8 cellular contexts compared by ENCODE assay signal in the genomic region with DNA sequence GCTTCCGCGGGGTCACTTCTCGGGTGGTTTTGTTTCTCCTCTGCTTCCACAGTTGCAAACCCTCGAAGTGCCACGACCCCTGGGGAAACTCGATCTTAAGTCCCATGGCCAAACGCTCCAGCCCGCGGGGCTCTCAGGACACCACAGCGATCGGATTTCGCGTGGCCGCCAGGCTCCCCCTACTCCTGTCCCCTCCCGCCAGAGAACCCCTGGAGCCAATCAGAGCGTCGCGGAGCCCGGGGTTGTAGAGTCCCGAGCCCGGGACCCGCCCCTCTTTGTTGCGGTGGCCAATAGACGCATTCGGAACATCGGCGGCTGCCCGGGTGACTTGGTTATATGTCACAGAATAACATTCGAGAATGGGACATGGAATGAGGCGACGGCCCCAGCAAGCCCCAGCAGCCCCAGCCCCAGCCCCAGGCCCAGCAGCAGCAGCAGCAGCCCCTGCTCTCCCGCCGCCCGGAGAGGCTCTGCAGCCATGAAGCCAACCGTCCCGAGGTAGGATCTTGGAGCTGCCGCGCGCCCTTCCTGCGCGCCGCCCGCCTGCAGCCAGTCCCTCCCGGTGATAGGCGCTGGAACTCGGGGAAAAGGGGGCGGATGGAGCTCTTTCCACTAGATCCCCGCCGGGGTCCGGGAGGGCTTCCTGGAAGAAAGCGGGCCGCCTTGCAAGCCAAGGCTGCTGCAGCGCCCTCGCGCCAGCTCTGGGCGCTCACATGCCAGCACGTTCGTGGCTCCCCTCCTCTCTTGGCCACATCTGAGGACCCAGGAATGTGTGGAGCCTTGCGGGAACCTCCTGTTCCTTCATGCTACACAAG. TPM values are rescaled to one million over a fixed set of nuclear protein-coding genes. Genes with fewer than 3 reads are reported as not detected.
DNase-seq lines count a peak whose midpoint lies in the region; TF ChIP-seq lines count a peak whose summit lies in the region.

A gene (plus strand): TSS at position 299 of the 815 bp plus-strand sequence. CDS start 1,002 bp downstream, outside the sequence.

- POLR2A ChIA-PET in HEK293T (lab: Yijun Ruan, JAX): interaction anchor here (0.7 to 1.8 kb wide), 2 partner anchors 12 to 93 kb away, joined by 4 to 7 read pairs; a partner anchor contains a TSS

- TF ChIP-seq POLR2A in sigmoid colon (IDR thresholded peaks at IDR 0.05): no peak

- CTCF ChIA-PET in HEK293T (lab: Yijun Ruan, JAX): interaction anchor here (0.9 to 1.1 kb wide), 2 partner anchors 17 to 285 kb away, joined by 3 to 8 read pairs; no protein-coding TSS in a partner anchor

- peak; percentile 93 for DNase-seq in GM12865 (ENCODE audit: low read depth)
- DNase-seq in HEK293T (ENCODE audit: extremely low spot score): peak; percentile 98
- peak; percentile 88 for DNase-seq in NCI-H1092 (lab: John Stamatoyannopoulos, UW)
- DNase-seq in T-helper 1 cell: peak in 4 of 5 donors; percentile 14 to 72 (median 26)
- DNase-seq in astrocyte of the spinal cord (ENCODE audit: low read depth, low spot score): peak; percentile 82
- peak; percentile 77 for DNase-seq in iPS DF 6.9 (ENCODE audit: low read depth, low spot score)
- DNase-seq in sigmoid colon: peak; percentile 92
- no peak for DNase-seq in mesenteric fat pad (ENCODE audit: low spot score)

- peaks cover 8% of the 10 kb centered on the region for H3K36me3 ChIP-seq in iPS DF 6.9 (ENCODE audit: control insufficient read depth, insufficient read depth, low read length)
- H3K36me3 ChIP-seq in sigmoid colon: no peaks in the 10 kb centered on the region

- intact Hi-C loops in sigmoid colon (cut with DNase I): no loop called here

- no peaks in the 10 kb centered on the region for H3K9me3 ChIP-seq in iPS DF 6.9 (ENCODE audit: control insufficient read depth, insufficient read depth, low read length)
- no peaks in the 10 kb centered on the region for H3K9me3 ChIP-seq in sigmoid colon

- H3K4me3 ChIP-seq in GM12865 (ENCODE audit: low read depth, low read length): peak within 1 kb of the TSS; percentile 98
- H3K4me3 ChIP-seq in astrocyte of the spinal cord (ENCODE audit: low read depth, low read length): peak within 1 kb of the TSS; percentile 65
- H3K4me3 ChIP-seq in iPS DF 6.9 (ENCODE audit: low read length): peak within 1 kb of the TSS; percentile 89
- peak within 1 kb of the TSS; percentile 28 to 59 (median 48) for H3K4me3 ChIP-seq in sigmoid colon

- no peak for TF ChIP-seq EP300 in sigmoid colon (IDR thresholded peaks at IDR 0.05)

- H3K27me3 ChIP-seq in iPS DF 6.9 (ENCODE audit: control insufficient read depth, insufficient read depth, low read length) (no peaks in the 10 kb centered on the region), sigmoid colon (peaks cover 0 to 28% (median 12%) of the 10 kb centered on the region in 3 donors)

- H3K27ac ChIP-seq in iPS DF 6.9 (ENCODE audit: low read length): no peak within 1 kb of the TSS
- H3K27ac ChIP-seq in sigmoid colon: peak within 1 kb of the TSS in 3 of 4 donors; percentile 20 to 51 (median 45)

- in situ Hi-C loops in astrocyte of the spinal cord (cut with HindIII; ENCODE audit: low sequenced_read_pairs): no loop called here

- no CpG with 5 or more reads among the region's 59 CpGs for WGBS in iPS DF 6.9 (ENCODE audit: insufficient coverage, insufficient read length)
- WGBS in sigmoid colon, 2 donors: 1% methylated on average over 59 of the region's 59 CpGs

- H3K4me1 ChIP-seq in iPS DF 6.9 (ENCODE audit: control insufficient read depth, insufficient read depth, low read length) (peaks cover 6% of the 10 kb centered on the region; the same call in 1 of the 2 replicates), sigmoid colon (peaks cover 0 to 23% (median 19%) of the 10 kb centered on the region in 4 donors)

- no peak for TF ChIP-seq CTCF in GM12865 (IDR thresholded peaks at IDR 0.05; ENCODE audit: insufficient read depth, low read depth, low read length, missing control alignments)
- TF ChIP-seq CTCF in astrocyte of the spinal cord (IDR thresholded peaks at IDR 0.05; ENCODE audit: low read depth, low read length): peak; percentile 26
- TF ChIP-seq CTCF in sigmoid colon (IDR thresholded peaks at IDR 0.05): no peak

TF ChIP-seq in HEK293T, 16 proteins besides CTCF, POLR2A, EP300 and RAD21:
- TF ChIP-seq TARDBP (IDR thresholded peaks at IDR 0.05): no peak
- TF ChIP-seq SUZ12 (IDR thresholded peaks at IDR 0.05): no peak
- TF ChIP-seq L3MBTL2 (conservative IDR thresholded peaks at IDR 0.05): peak; percentile 92
- TF ChIP-seq FOXM1 (IDR thresholded peaks at IDR 0.05; ENCODE audit: borderline replicate concordance): no peak
- TF ChIP-seq NFRKB (IDR thresholded peaks at IDR 0.05): no peak
- no peak for TF ChIP-seq HDGF (IDR thresholded peaks at IDR 0.05; ENCODE audit: borderline replicate concordance)
- TF ChIP-seq CTBP1 (IDR thresholded peaks at IDR 0.05; ENCODE audit: borderline replicate concordance): no peak

RNA-seq across cellular contexts. Expression of the gene that starts here (rescaled TPM):
- 1 to 10 TPM in 2 of 4 donors, under 1 TPM in 2; 0.16 to 2.1 (median 0.83) TPM for total RNA-seq in sigmoid colon
- under 1 TPM; under 0.01 to 0.86 (median 0.23) TPM for polyA plus RNA-seq in sigmoid colon
- total RNA-seq in mesenteric fat pad: 3.0 TPM

Comparison
In these comparisons a context has a peak if more than half of its experiments do, and no peak if none do; other contexts are left out.
1. H3K4me3 ChIP-seq: peak in every context shown above with its lines; median percentile 98 in GM12865; 89 in iPS DF 6.9; 65 in astrocyte of the spinal cord; 48 in sigmoid colon.